15 cellular contexts compared by ENCODE assay signal in the genomic region with DNA sequence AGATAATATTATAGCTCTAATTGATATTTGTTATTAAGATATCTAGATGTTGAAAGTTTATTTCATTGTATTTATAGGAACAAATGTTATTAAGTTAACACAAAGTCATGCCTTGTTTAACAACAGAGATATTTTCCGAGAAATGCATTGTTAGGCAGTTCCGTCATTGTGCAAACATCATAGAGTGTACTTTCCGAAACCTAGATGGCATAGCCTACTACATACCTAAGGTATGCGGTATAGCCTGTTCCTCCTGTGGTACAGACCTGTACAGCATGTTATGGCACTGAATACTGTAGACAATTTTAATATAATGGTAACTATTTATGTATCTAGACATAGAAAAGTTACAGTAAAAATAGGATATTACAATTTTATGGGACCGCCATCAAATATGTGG.
A peak's percentile ranks its signal among the peaks of the same experiment; 100 is the strongest.
DNase-seq lines count a peak whose midpoint lies in the region; ATAC-seq, FAIRE-seq and TF ChIP-seq lines count a peak whose summit lies in the region.
"Had no signal": no experiment of that assay in that cellular context is flagged by ENCODE, and none has a peak within 500 bp of the region (broad histone marks: within the 10 kb centered on the region; RNA-seq: fewer than 3 reads in every experiment).

No MANE protein-coding gene starts in this region.

- peak; percentile 74 for FAIRE-seq in kidney (lab: Jason Lieb, UNC)
- FAIRE-seq: H1 had no signal

- H3K4me3 ChIP-seq in kidney (ENCODE audit: low read length in 2 of 2), result no peak overlapping the region
- H3K4me3 ChIP-seq: SK-N-MC had no signal

- H3K4me3 Mint-ChIP-seq in type B pancreatic cell, result no peak overlapping the region
- no peak overlapping the region for H3K4me3 Mint-ChIP-seq in activated T-cell treated with anti-CD3 and anti-CD28 coated beads, Interleukin-2, amount 50 U/mL, for 72 hours
- H3K4me3 Mint-ChIP-seq: B cell; CD4-positive, alpha-beta T cell had no signal

- ATAC-seq in activated T-cell treated with anti-CD3 and anti-CD28 coated beads, Interleukin-2, amount 50 U/mL, for 72 hours (replicated peaks in 1 of 2), result no peak

- peak overlapping the region; percentile 43 for H3K27ac Mint-ChIP-seq in type B pancreatic cell
- H3K27ac Mint-ChIP-seq in activated T-cell treated with anti-CD3 and anti-CD28 coated beads, Interleukin-2, amount 50 U/mL, for 72 hours, result no peak overlapping the region
- H3K27ac Mint-ChIP-seq: B cell; CD4-positive, alpha-beta T cell had no signal

- CTCF ChIA-PET in RWPE1 (lab: Yijun Ruan, JAX), result no interaction called here

- no peak for TF ChIP-seq CTCF in RWPE1 (conservative IDR thresholded peaks at IDR 0.05; ENCODE audit: low read depth)
- TF ChIP-seq CTCF in kidney (IDR thresholded peaks at IDR 0.05; ENCODE audit: borderline replicate concordance, extremely low read depth, insufficient read depth), result no peak
- TF ChIP-seq CTCF in type B pancreatic cell (conservative IDR thresholded peaks at IDR 0.05), result no peak

- no peaks in the 10 kb centered on the region for H3K4me1 Mint-ChIP-seq in type B pancreatic cell (ENCODE audit: unreplicated experiment)
- no peaks in the 10 kb centered on the region for H3K4me1 Mint-ChIP-seq in activated T-cell treated with anti-CD3 and anti-CD28 coated beads, Interleukin-2, amount 50 U/mL, for 72 hours (ENCODE audit: low read depth)
- H3K4me1 Mint-ChIP-seq: B cell had no signal

- DNase-seq in Daoy (ENCODE audit: low read depth) (peak; percentile 17), RWPE1 (ENCODE audit: low spot score) (peak; percentile 51), kidney (no peak), type B pancreatic cell (ENCODE audit: extremely low spot score, unreplicated experiment) (no peak), NCI-H1092 treated with DMSO at 0.1 percent for 48 hours (lab: John Stamatoyannopoulos, UW) (no peak)
- DNase-seq in central memory CD4-positive, alpha-beta T cell, result no peak
- no peak for DNase-seq in activated T-cell treated with anti-CD3 and anti-CD28 coated beads, Interleukin-2, amount 50 U/mL, for 72 hours
- DNase-seq: CD4-positive, alpha-beta T cell; KBM-7; NCI-H2029 treated with DMSO at 0.1 percent for 48 hours; NCI-H2227 treated with DMSO at 0.1 percent for 48 hours; NCI-H526 treated with DMSO at 0.1 percent for 48 hours had no signal

- peaks cover 3% of the 10 kb centered on the region for H3K36me3 Mint-ChIP-seq in type B pancreatic cell
- H3K36me3 Mint-ChIP-seq in activated T-cell treated with anti-CD3 and anti-CD28 coated beads, Interleukin-2, amount 50 U/mL, for 72 hours (ENCODE audit: insufficient read depth in 2 of 2), result no peaks in the 10 kb centered on the region

- H3K9me3 Mint-ChIP-seq in type B pancreatic cell, result peaks cover 4% of the 10 kb centered on the region
- H3K9me3 Mint-ChIP-seq in activated T-cell treated with anti-CD3 and anti-CD28 coated beads, Interleukin-2, amount 50 U/mL, for 72 hours, result peaks cover 4% of the 10 kb centered on the region in 2 donors

- intact Hi-C loops in kidney (cut with DNase I), result no loop called here

- H3K9me3 ChIP-seq in kidney (ENCODE audit: control insufficient read depth in 1 of 2, low read length in 2 of 2), result peaks cover 0 to 5% of the 10 kb centered on the region in 2 donors

- no peaks in the 10 kb centered on the region for H3K27me3 Mint-ChIP-seq in type B pancreatic cell
- no peaks in the 10 kb centered on the region for H3K27me3 Mint-ChIP-seq in activated T-cell treated with anti-CD3 and anti-CD28 coated beads, Interleukin-2, amount 50 U/mL, for 72 hours (ENCODE audit: low read depth)
- H3K27me3 Mint-ChIP-seq: B cell; CD4-positive, alpha-beta T cell had no signal

- H3K36me3 ChIP-seq in kidney (ENCODE audit: control insufficient read depth in 1 of 2, insufficient read depth in 2 of 2, low read length in 2 of 2), result no peaks in the 10 kb centered on the region

- POLR2A ChIA-PET in RWPE1 (lab: Yijun Ruan, JAX; ENCODE audit: low non-redundant PET), result no interaction called here

- H3K4me1 ChIP-seq in kidney (ENCODE audit: control insufficient read depth in 1 of 2, insufficient read depth in 1 of 2, low read depth in 1 of 2, low read length in 2 of 2), result no peaks in the 10 kb centered on the region

- H3K27ac ChIP-seq in RWPE1 (no peak overlapping the region), kidney (ENCODE audit: low read depth in 2 of 2, low read length in 2 of 2) (no peak overlapping the region)
- H3K27ac ChIP-seq: SK-N-MC had no signal

- no peak overlapping the region for H3K9ac ChIP-seq in kidney (ENCODE audit: low read length in 2 of 2)

Comparison
In these comparisons a context has a peak if more than half of its experiments do, and no peak if none do; other contexts are left out.
1. DNase-seq: peak in Daoy (single experiment) and RWPE1 (single experiment); none in kidney (single experiment), type B pancreatic cell (single experiment), central memory CD4-positive, alpha-beta T cell (single experiment), activated T-cell treated with anti-CD3 and anti-CD28 coated beads, Interleukin-2, amount 50 U/mL, for 72 hours (0 of 2) and NCI-H1092 treated with DMSO at 0.1 percent for 48 hours (single experiment).